ENCODE assay signal across 11 cellular contexts in genomic region chr6:134676307-134677281, GRCh38.
DNase-seq lines count a peak whose midpoint lies in the region; ATAC-seq and TF ChIP-seq lines count a peak whose summit lies in the region.
"Had no signal": no experiment of that assay in that cellular context is flagged by ENCODE, and none has a peak within 500 bp of the region (broad histone marks: within the 10 kb centered on the region; RNA-seq: fewer than 3 reads in every experiment).

No MANE protein-coding gene starts in this region.

- no peaks in the 10 kb centered on the region for H3K9me3 Mint-ChIP-seq in type B pancreatic cell
- no peaks in the 10 kb centered on the region for H3K9me3 Mint-ChIP-seq in stimulated activated effector memory CD8-positive, alpha-beta T cell treated with anti-CD3 and anti-CD28 coated beads, Interleukin-12 subunit alpha, Interleukin-12 subunit beta, amount 100 ng/mL, for 72 hours
- H3K9me3 Mint-ChIP-seq: activated naive CD4-positive, alpha-beta T cell treated with anti-CD3 and anti-CD28 coated beads, Interleukin-2, amount 50 U/mL, for 72 hours had no signal

- no peak overlapping the region for H3K4me3 Mint-ChIP-seq in type B pancreatic cell
- H3K4me3 Mint-ChIP-seq in stimulated activated effector memory CD8-positive, alpha-beta T cell treated with anti-CD3 and anti-CD28 coated beads, Interleukin-12 subunit alpha, Interleukin-12 subunit beta, amount 100 ng/mL, for 72 hours = no peak overlapping the region

- no peaks in the 10 kb centered on the region for H3K27me3 ChIP-seq in Peyer's patch
- no peaks in the 10 kb centered on the region for H3K27me3 ChIP-seq in stomach
- H3K27me3 ChIP-seq: SJCRH30 had no signal

- peak in 2 of 6 experiments; percentile 7 to 23 for TF ChIP-seq CTCF in Peyer's patch (IDR thresholded peaks at IDR 0.05)
- TF ChIP-seq CTCF in stomach (IDR thresholded peaks at IDR 0.05) = no peak
- no peak for TF ChIP-seq CTCF in type B pancreatic cell (conservative IDR thresholded peaks at IDR 0.05)

- TF ChIP-seq POLR2A in Peyer's patch (IDR thresholded peaks at IDR 0.05) (no peak), stomach (IDR thresholded peaks at IDR 0.05) (no peak)

- 33 to 67% (median 55%) methylated on average over 6 of the region's 6 CpGs for WGBS in stomach, 5 donors

- DNase-seq in NCI-H82 (lab: John Stamatoyannopoulos, UW) (peak; percentile 21), NCI-H82 treated with DMSO at 0.1 percent for 48 hours (lab: John Stamatoyannopoulos, UW; ENCODE audit: unreplicated experiment) (no peak), Peyer's patch (peak in 2 of 3 donors; percentile 76 to 80), fibroblast of the conjunctiva (ENCODE audit: low read depth) (peak; percentile 78), stomach (peak; percentile 49), HUDEP-2 (lab: John Stamatoyannopoulos, UW; ENCODE audit: unreplicated experiment in 76 of 76) (no peak), type B pancreatic cell (ENCODE audit: extremely low spot score, unreplicated experiment) (no peak)
- DNase-seq in stimulated activated effector memory CD8-positive, alpha-beta T cell treated with anti-CD3 and anti-CD28 coated beads, Interleukin-12 subunit alpha, Interleukin-12 subunit beta, amount 100 ng/mL, for 72 hours (ENCODE audit: low spot score in 2 of 2) = no peak
- DNase-seq: activated CD4-positive, CD25-positive, alpha-beta regulatory T cell treated with anti-CD3 and anti-CD28 coated beads, Interleukin-2, amount 50 U/mL, for 72 hours; SJCRH30 had no signal

- no peak for ATAC-seq in stimulated activated effector memory CD8-positive, alpha-beta T cell treated with anti-CD3 and anti-CD28 coated beads, Interleukin-12 subunit alpha, Interleukin-12 subunit beta, amount 100 ng/mL, for 72 hours
- ATAC-seq: activated naive CD4-positive, alpha-beta T cell treated with anti-CD3 and anti-CD28 coated beads, Interleukin-2, amount 50 U/mL, for 72 hours had no signal

- H3K4me1 Mint-ChIP-seq in type B pancreatic cell (ENCODE audit: unreplicated experiment) = peaks cover 19% of the 10 kb centered on the region
- no peaks in the 10 kb centered on the region for H3K4me1 Mint-ChIP-seq in stimulated activated effector memory CD8-positive, alpha-beta T cell treated with anti-CD3 and anti-CD28 coated beads, Interleukin-12 subunit alpha, Interleukin-12 subunit beta, amount 100 ng/mL, for 72 hours

- H3K27ac ChIP-seq in Peyer's patch = peak overlapping the region in 3 of 4 donors; percentile 55 to 87 (median 78)
- H3K27ac ChIP-seq in stomach = peak overlapping the region; percentile 56 to 79 (median 64)
- H3K27ac ChIP-seq: SJCRH30 had no signal

- H3K4me1 ChIP-seq in Peyer's patch = peaks cover 0 to 10% (median 4%) of the 10 kb centered on the region in 4 donors
- H3K4me1 ChIP-seq in stomach = peaks cover 11 to 37% (median 20%) of the 10 kb centered on the region in 4 donors
- H3K4me1 ChIP-seq: SJCRH30 had no signal

- H3K27me3 Mint-ChIP-seq in type B pancreatic cell = peaks cover 4% of the 10 kb centered on the region

- H3K4me3 ChIP-seq in Peyer's patch (no peak overlapping the region), stomach (no peak overlapping the region)
- H3K4me3 ChIP-seq: SJCRH30 had no signal

- no peak for TF ChIP-seq EP300 in stomach (IDR thresholded peaks at IDR 0.05)

- H3K9me3 ChIP-seq in Peyer's patch (no peaks in the 10 kb centered on the region), stomach (no peaks in the 10 kb centered on the region)
- H3K9me3 ChIP-seq: SJCRH30 had no signal

- intact Hi-C loops in stomach (cut with DNase I; ENCODE audit: low total_unique reads) = no loop called here

- no peak overlapping the region for H3K27ac Mint-ChIP-seq in type B pancreatic cell
- H3K27ac Mint-ChIP-seq in stimulated activated effector memory CD8-positive, alpha-beta T cell treated with anti-CD3 and anti-CD28 coated beads, Interleukin-12 subunit alpha, Interleukin-12 subunit beta, amount 100 ng/mL, for 72 hours = no peak overlapping the region
- H3K27ac Mint-ChIP-seq: activated naive CD4-positive, alpha-beta T cell treated with anti-CD3 and anti-CD28 coated beads, Interleukin-2, amount 50 U/mL, for 72 hours had no signal

- H3K36me3 ChIP-seq in Peyer's patch = no peaks in the 10 kb centered on the region
- H3K36me3 ChIP-seq in stomach = no peaks in the 10 kb centered on the region
- H3K36me3 ChIP-seq: SJCRH30 had no signal

- H3K36me3 Mint-ChIP-seq in type B pancreatic cell = no peaks in the 10 kb centered on the region
- no peaks in the 10 kb centered on the region for H3K36me3 Mint-ChIP-seq in stimulated activated effector memory CD8-positive, alpha-beta T cell treated with anti-CD3 and anti-CD28 coated beads, Interleukin-12 subunit alpha, Interleukin-12 subunit beta, amount 100 ng/mL, for 72 hours
- H3K36me3 Mint-ChIP-seq: activated naive CD4-positive, alpha-beta T cell treated with anti-CD3 and anti-CD28 coated beads, Interleukin-2, amount 50 U/mL, for 72 hours had no signal

Comparison
In these comparisons a context has a peak if more than half of its experiments do, and no peak if none do; other contexts are left out.
1. DNase-seq: peak in NCI-H82 (single experiment), Peyer's patch (2 of 3), fibroblast of the conjunctiva (single experiment) and stomach (single experiment); none in NCI-H82 treated with DMSO at 0.1 percent for 48 hours (single experiment), HUDEP-2 (0 of 76), type B pancreatic cell (single experiment) and stimulated activated effector memory CD8-positive, alpha-beta T cell treated with anti-CD3 and anti-CD28 coated beads, Interleukin-12 subunit alpha, Interleukin-12 subunit beta, amount 100 ng/mL, for 72 hours (0 of 2).